10 cellular contexts compared by ENCODE assay signal in genomic region chr10:125154529-125154928, GRCh38. TPM values are rescaled to one million over a fixed set of nuclear protein-coding genes. Genes with fewer than 3 reads are reported as not detected.
DNase-seq lines count a peak whose midpoint lies in the region; ATAC-seq, FAIRE-seq and TF ChIP-seq lines count a peak whose summit lies in the region.
"Had no signal": no experiment of that assay in that cellular context is flagged by ENCODE, and none has a peak within 500 bp of the region (broad histone marks: within the 10 kb centered on the region; RNA-seq: fewer than 3 reads in every experiment).

No MANE protein-coding gene starts in this region.

- no peak overlapping the region for H3K4me2 ChIP-seq in HCT116 (ENCODE audit: low read length)
- H3K4me2 ChIP-seq in skeletal muscle satellite cell (ENCODE audit: low read length) = peak overlapping the region; percentile 91

- POLR2A ChIA-PET in HCT116 (lab: Charles Lee) = no interaction called here

- no peak overlapping the region for H3K27ac ChIP-seq in HCT116 (ENCODE audit: low read depth, low read length)
- H3K27ac ChIP-seq in breast epithelium = peak overlapping the region; percentile 87 to 99
- peak overlapping the region; percentile 87 to 92 for H3K27ac ChIP-seq in kidney (ENCODE audit: low read depth in 2 of 2, low read length in 2 of 2)
- H3K27ac ChIP-seq: SK-N-MC had no signal

- H2AFZ ChIP-seq in HCT116 (ENCODE audit: low read depth, low read length, poor library complexity, severe bottlenecking) = no peak overlapping the region

- H3K79me2 ChIP-seq in HCT116 (ENCODE audit: insufficient read depth, low read length) = peaks cover 98% of the 10 kb centered on the region

- no peak for TF ChIP-seq CTCF in HCT116 (IDR thresholded peaks at IDR 0.05 in 2 of 3, conservative IDR thresholded peaks at IDR 0.05 in 1 of 3; ENCODE audit: borderline replicate concordance in 1 of 3, insufficient read depth in 1 of 3, low read depth in 2 of 3, low read length in 2 of 3)
- no peak for TF ChIP-seq CTCF in breast epithelium (IDR thresholded peaks at IDR 0.05)
- TF ChIP-seq CTCF in kidney (IDR thresholded peaks at IDR 0.05; ENCODE audit: borderline replicate concordance, extremely low read depth, insufficient read depth) = no peak

- CTCF ChIA-PET in HCT116 (lab: Charles Lee) = no interaction called here

- no peak for FAIRE-seq in kidney (lab: Jason Lieb, UNC)

- TF ChIP-seq RAD21 in HCT116 (IDR thresholded peaks at IDR 0.05; ENCODE audit: low read depth) = no peak

- H3K4me3 ChIP-seq in HCT116 (replicated peaks in 1 of 2; ENCODE audit: low read depth in 1 of 2, low read length in 2 of 2) (no peak overlapping the region), breast epithelium (peak overlapping the region in 2 of 3 donors; percentile 24 to 50), kidney (ENCODE audit: low read length in 2 of 2) (peak overlapping the region in 1 of 2 donors; percentile 31), skeletal muscle satellite cell (ENCODE audit: low read length) (peak overlapping the region; percentile 59), H7 (ENCODE audit: insufficient read depth, low read depth, low read length) (no peak overlapping the region)
- H3K4me3 ChIP-seq: SK-N-MC had no signal

- H3K4me1 ChIP-seq in HCT116 (ENCODE audit: control insufficient read depth in 1 of 2, insufficient read depth in 2 of 2, low read length in 2 of 2) (peaks cover 56 to 87% of the 10 kb centered on the region in 2 experiments), breast epithelium (peaks cover 5 to 34% of the 10 kb centered on the region in 2 donors), kidney (ENCODE audit: control insufficient read depth in 1 of 2, insufficient read depth in 1 of 2, low read depth in 1 of 2, low read length in 2 of 2) (peaks cover 51 to 60% of the 10 kb centered on the region in 2 donors), skeletal muscle satellite cell (ENCODE audit: control insufficient read depth, insufficient read depth, low read length) (peaks cover 64% of the 10 kb centered on the region)

- no TSS peak for BruUV-seq in HCT116 (replicated peaks; lab: Mats Ljungman, UMichigan)

- TF ChIP-seq POLR2A in HCT116 (IDR thresholded peaks at IDR 0.05; ENCODE audit: borderline replicate concordance, extremely low read depth, insufficient read depth, insufficient read length) = no peak
- no peak for TF ChIP-seq POLR2A in breast epithelium (IDR thresholded peaks at IDR 0.05)

- RAD21 ChIA-PET in HCT116 (lab: Charles Lee; ENCODE audit: low non-redundant PET in 1 of 2, low total read pairs in 2 of 2, uncharacterized antibody in 2 of 2, unreplicated experiment in 2 of 2) = no interaction called here

- peak overlapping the region; percentile 24; the same call in 1 of the 2 replicates for H3K9ac ChIP-seq in HCT116 (ENCODE audit: low read length)
- H3K9ac ChIP-seq in kidney (ENCODE audit: low read length in 2 of 2) = peak overlapping the region in 1 of 2 donors; percentile 21
- peak overlapping the region; percentile 95 for H3K9ac ChIP-seq in skeletal muscle satellite cell (ENCODE audit: low read depth, low read length)

- H3K9me2 ChIP-seq in HCT116 (ENCODE audit: insufficient read depth) = no peaks in the 10 kb centered on the region

- H4K20me1 ChIP-seq in HCT116 (ENCODE audit: insufficient read depth) = peaks cover 6% of the 10 kb centered on the region; the same call in 1 of the 2 replicates

- H3K27me3 ChIP-seq in HCT116 (ENCODE audit: insufficient read depth, low read length) = no peaks in the 10 kb centered on the region
- H3K27me3 ChIP-seq in breast epithelium = no peaks in the 10 kb centered on the region
- no peaks in the 10 kb centered on the region for H3K27me3 ChIP-seq in skeletal muscle satellite cell (ENCODE audit: control insufficient read depth, insufficient read depth, low read length)
- H3K27me3 ChIP-seq in H7 (ENCODE audit: control insufficient read depth, insufficient read depth, low read length) = no peaks in the 10 kb centered on the region

- H3K36me3 ChIP-seq in HCT116 (ENCODE audit: control insufficient read depth in 1 of 2, insufficient read depth in 2 of 2, low read length in 2 of 2) (peaks cover 0 to 5% of the 10 kb centered on the region in 2 experiments; a peak in 2 of 4 replicates), breast epithelium (no peaks in the 10 kb centered on the region), kidney (ENCODE audit: control insufficient read depth in 1 of 2, insufficient read depth in 2 of 2, low read length in 2 of 2) (no peaks in the 10 kb centered on the region), skeletal muscle satellite cell (ENCODE audit: insufficient read depth, low read length) (peaks cover 12% of the 10 kb centered on the region), H7 (replicated peaks; ENCODE audit: control insufficient read depth, insufficient read depth, low read length) (peaks cover 12% of the 10 kb centered on the region)

- DNase-seq in HCT116 (ENCODE audit: low read depth, low spot score) (no peak), breast epithelium (ENCODE audit: low spot score in 2 of 2) (peak in 1 of 2 donors; percentile 17), kidney (no peak), SW480 (ENCODE audit: low spot score) (no peak), H7 (no peak)
- DNase-seq: NCI-H1694 had no signal

- intact Hi-C loops in HCT116 (cut with micrococcal nuclease) = no loop called here
- intact Hi-C loops in breast epithelium (cut with DNase I; ENCODE audit: low total_unique reads) = no loop called here
- intact Hi-C loops in kidney (cut with DNase I) = no loop called here

- no peak for ATAC-seq in HCT116
- no peak for ATAC-seq in HG03460 (IDR thresholded peaks at IDR 0.05; ENCODE audit: unreplicated experiment)
- no peak for ATAC-seq in HG03378 (IDR thresholded peaks at IDR 0.05; ENCODE audit: unreplicated experiment)

- H3K9me3 ChIP-seq in HCT116 (ENCODE audit: control insufficient read depth in 1 of 2, insufficient read depth in 1 of 2, low read depth in 1 of 2, low read length in 2 of 2) = no peaks in the 10 kb centered on the region
- no peaks in the 10 kb centered on the region for H3K9me3 ChIP-seq in breast epithelium
- no peaks in the 10 kb centered on the region for H3K9me3 ChIP-seq in kidney (ENCODE audit: control insufficient read depth in 1 of 2, low read length in 2 of 2)
- H3K9me3 ChIP-seq in skeletal muscle satellite cell (replicated peaks; ENCODE audit: low read length) = no peaks in the 10 kb centered on the region

TF ChIP-seq in HCT116, 20 proteins besides CTCF, POLR2A, EP300 and RAD21:
- TF ChIP-seq JUND (IDR thresholded peaks at IDR 0.05) = no peak
- TF ChIP-seq SIN3A (IDR thresholded peaks at IDR 0.05; ENCODE audit: low read depth) = no peak
- TF ChIP-seq CBX3 (IDR thresholded peaks at IDR 0.05; ENCODE audit: low read depth) = no peak
- TF ChIP-seq MAX (IDR thresholded peaks at IDR 0.05) = no peak
- TF ChIP-seq EGR1 (IDR thresholded peaks at IDR 0.05; ENCODE audit: low read depth) = no peak

RNA-seq across cellular contexts. Expression of gene CTBP2, which starts 5.8 kb away (rescaled TPM):
- total RNA-seq in HCT116 (2021; ENCODE audit: unreplicated experiment) (144 TPM), breast epithelium (10 to 100 TPM; 53.1 to 91.2 (median 65.9) TPM), kidney (111 TPM)
- polyA plus RNA-seq in HCT116 (2012) = 136 and 187 TPM in 2 replicates
- polyA plus RNA-seq in kidney (ENCODE audit: insufficient read depth, low read depth, low replicate concordance) = 33.1 TPM
- 60.9 and 63.6 TPM in 2 replicates for total RNA-seq in skeletal muscle satellite cell (2012; rRNA removed)
- 233 and 260 TPM in 2 replicates for total RNA-seq in H7 (2014; rRNA removed; shearing (Covaris generic))

Comparison
In these comparisons a context has a peak if more than half of its experiments do, and no peak if none do; other contexts are left out.
1. H3K4me3 ChIP-seq: peak in breast epithelium (2 of 3) and skeletal muscle satellite cell (single experiment); none in HCT116 (0 of 2) and H7 (single experiment).